Comparison of ENCODE assay signal across 1 cellular context in the genomic region with DNA sequence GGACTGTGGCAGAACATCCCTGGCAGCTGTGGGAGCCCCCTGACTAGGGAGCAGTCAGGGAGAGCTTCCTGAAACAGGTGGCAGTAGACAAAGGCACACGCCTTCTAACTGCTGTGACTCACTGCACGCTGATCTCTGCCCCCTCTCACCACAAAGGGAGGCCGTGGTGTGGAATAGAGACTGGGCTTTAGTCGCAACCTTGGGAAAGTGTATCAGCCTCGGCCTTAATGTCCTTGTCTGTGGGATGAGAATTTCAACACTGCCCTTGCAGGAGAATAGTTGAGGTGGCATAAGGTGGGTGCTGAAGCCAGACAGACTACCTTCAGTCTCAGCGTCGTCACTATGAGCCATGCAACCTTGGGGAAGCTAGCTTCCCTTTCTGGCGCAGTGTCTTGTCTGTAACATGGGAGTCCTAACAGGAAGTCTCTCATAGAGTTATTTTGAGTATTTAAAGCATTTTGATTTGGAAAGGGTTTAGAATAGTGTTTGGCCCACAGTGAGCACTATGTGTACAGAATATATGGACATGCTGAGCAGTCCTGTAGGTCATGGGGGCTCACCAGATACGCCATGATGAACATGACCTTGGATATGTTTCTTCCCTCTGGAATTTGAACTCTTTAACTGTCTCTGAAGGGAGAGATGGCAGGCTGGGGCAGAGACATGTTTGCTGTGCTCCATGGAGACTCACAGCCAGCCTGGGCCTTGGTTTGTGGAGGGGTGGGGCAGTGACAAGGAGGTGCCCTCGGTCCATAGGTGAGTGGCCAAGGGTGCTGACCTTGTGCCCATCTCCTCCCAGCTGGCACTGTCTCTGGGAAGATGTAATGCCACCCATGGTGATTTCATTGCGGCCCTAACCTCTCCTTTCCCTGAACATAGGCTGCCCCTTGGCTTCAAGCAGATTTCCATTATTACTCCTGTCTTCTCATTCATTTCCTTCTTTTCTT.
A peak's percentile ranks its signal among the peaks of the same experiment; 100 is the strongest.
TF ChIP-seq lines count a peak whose summit lies in the region.

No MANE protein-coding gene starts in this region.

TF ChIP-seq in HEK293, 187 proteins besides CTCF, POLR2A, EP300 and RAD21 (continued from another document):
- TF ChIP-seq, protein P1, sequence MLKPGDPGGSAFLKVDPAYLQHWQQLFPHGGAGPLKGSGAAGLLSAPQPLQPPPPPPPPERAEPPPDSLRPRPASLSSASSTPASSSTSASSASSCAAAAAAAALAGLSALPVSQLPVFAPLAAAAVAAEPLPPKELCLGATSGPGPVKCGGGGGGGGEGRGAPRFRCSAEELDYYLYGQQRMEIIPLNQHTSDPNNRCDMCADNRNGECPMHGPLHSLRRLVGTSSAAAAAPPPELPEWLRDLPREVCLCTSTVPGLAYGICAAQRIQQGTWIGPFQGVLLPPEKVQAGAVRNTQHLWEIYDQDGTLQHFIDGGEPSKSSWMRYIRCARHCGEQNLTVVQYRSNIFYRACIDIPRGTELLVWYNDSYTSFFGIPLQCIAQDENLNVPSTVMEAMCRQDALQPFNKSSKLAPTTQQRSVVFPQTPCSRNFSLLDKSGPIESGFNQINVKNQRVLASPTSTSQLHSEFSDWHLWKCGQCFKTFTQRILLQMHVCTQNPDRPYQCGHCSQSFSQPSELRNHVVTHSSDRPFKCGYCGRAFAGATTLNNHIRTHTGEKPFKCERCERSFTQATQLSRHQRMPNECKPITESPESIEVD (tag by site-specific recombination; IDR thresholded peaks at IDR 0.05), result no peak
- peak; percentile 65 for TF ChIP-seq ZNF600 (tag by site-specific recombination; IDR thresholded peaks at IDR 0.05)
- peak; percentile 67 for TF ChIP-seq OSR2 (tag by site-specific recombination; IDR thresholded peaks at IDR 0.05)
- TF ChIP-seq ZNF174 (tag by site-specific recombination; IDR thresholded peaks at IDR 0.05), result no peak
- no peak for TF ChIP-seq ZNF133 (tag by site-specific recombination; IDR thresholded peaks at IDR 0.05)
- no peak for TF ChIP-seq ZNF626 (tag by site-specific recombination; IDR thresholded peaks at IDR 0.05)
- no peak for TF ChIP-seq ZNF747 (tag by site-specific recombination; IDR thresholded peaks at IDR 0.05)
- no peak for TF ChIP-seq ZNF311 (tag by site-specific recombination; IDR thresholded peaks at IDR 0.05; ENCODE audit: borderline replicate concordance)
- TF ChIP-seq ZNF354C (tag by site-specific recombination; IDR thresholded peaks at IDR 0.05; ENCODE audit: borderline replicate concordance, low read depth), result no peak
- TF ChIP-seq, protein P2, sequence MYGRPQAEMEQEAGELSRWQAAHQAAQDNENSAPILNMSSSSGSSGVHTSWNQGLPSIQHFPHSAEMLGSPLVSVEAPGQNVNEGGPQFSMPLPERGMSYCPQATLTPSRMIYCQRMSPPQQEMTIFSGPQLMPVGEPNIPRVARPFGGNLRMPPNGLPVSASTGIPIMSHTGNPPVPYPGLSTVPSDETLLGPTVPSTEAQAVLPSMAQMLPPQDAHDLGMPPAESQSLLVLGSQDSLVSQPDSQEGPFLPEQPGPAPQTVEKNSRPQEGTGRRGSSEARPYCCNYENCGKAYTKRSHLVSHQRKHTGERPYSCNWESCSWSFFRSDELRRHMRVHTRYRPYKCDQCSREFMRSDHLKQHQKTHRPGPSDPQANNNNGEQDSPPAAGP (tag by site-specific recombination; IDR thresholded peaks at IDR 0.05), result peak; percentile 41; the same call in 1 of the 2 replicates
- TF ChIP-seq, protein P3, sequence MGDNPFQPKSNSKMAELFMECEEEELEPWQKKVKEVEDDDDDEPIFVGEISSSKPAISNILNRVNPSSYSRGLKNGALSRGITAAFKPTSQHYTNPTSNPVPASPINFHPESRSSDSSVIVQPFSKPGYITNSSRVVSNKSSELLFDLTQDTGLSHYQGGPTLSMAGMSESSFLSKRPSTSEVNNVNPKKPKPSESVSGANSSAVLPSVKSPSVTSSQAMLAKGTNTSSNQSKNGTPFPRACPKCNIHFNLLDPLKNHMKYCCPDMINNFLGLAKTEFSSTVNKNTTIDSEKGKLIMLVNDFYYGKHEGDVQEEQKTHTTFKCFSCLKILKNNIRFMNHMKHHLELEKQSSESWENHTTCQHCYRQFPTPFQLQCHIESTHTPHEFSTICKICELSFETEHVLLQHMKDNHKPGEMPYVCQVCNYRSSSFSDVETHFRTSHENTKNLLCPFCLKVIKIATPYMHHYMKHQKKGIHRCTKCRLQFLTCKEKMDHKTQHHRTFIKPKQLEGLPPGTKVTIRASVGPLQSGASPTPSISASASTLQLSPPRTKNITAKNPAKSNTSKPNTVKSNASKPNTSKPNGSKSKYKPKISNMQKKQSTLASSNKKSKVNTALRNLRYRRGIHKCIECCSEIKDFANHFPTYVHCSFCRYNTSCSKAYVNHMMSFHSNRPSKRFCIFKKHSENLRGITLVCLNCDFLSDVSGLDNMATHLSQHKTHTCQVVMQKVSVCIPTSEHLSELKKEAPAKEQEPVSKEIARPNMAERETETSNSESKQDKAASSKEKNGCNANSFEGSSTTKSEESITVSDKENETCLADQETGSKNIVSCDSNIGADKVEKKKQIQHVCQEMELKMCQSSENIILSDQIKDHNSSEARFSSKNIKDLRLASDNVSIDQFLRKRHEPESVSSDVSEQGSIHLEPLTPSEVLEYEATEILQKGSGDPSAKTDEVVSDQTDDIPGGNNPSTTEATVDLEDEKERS (tag by site-specific recombination; IDR thresholded peaks at IDR 0.05), result no peak
- TF ChIP-seq, protein P4, sequence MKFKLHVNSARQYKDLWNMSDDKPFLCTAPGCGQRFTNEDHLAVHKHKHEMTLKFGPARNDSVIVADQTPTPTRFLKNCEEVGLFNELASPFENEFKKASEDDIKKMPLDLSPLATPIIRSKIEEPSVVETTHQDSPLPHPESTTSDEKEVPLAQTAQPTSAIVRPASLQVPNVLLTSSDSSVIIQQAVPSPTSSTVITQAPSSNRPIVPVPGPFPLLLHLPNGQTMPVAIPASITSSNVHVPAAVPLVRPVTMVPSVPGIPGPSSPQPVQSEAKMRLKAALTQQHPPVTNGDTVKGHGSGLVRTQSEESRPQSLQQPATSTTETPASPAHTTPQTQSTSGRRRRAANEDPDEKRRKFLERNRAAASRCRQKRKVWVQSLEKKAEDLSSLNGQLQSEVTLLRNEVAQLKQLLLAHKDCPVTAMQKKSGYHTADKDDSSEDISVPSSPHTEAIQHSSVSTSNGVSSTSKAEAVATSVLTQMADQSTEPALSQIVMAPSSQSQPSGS (tag by site-specific recombination; IDR thresholded peaks at IDR 0.05; ENCODE audit: low read depth), result no peak
- no peak for TF ChIP-seq KLF9 (tag by site-specific recombination; IDR thresholded peaks at IDR 0.05; ENCODE audit: low read depth)
